Comparison of ENCODE assay signal across 1 cellular context in genomic region chr16:2473999-2474876, GRCh38.
A peak's percentile ranks its signal among the peaks of the same experiment; 100 is the strongest.
TF ChIP-seq lines count a peak whose summit lies in the region.

No MANE protein-coding gene starts in this region.

TF ChIP-seq in HepG2, 621 proteins besides CTCF, POLR2A, EP300 and RAD21 (continued from another document and continues in another):
- TF ChIP-seq, protein P1, sequence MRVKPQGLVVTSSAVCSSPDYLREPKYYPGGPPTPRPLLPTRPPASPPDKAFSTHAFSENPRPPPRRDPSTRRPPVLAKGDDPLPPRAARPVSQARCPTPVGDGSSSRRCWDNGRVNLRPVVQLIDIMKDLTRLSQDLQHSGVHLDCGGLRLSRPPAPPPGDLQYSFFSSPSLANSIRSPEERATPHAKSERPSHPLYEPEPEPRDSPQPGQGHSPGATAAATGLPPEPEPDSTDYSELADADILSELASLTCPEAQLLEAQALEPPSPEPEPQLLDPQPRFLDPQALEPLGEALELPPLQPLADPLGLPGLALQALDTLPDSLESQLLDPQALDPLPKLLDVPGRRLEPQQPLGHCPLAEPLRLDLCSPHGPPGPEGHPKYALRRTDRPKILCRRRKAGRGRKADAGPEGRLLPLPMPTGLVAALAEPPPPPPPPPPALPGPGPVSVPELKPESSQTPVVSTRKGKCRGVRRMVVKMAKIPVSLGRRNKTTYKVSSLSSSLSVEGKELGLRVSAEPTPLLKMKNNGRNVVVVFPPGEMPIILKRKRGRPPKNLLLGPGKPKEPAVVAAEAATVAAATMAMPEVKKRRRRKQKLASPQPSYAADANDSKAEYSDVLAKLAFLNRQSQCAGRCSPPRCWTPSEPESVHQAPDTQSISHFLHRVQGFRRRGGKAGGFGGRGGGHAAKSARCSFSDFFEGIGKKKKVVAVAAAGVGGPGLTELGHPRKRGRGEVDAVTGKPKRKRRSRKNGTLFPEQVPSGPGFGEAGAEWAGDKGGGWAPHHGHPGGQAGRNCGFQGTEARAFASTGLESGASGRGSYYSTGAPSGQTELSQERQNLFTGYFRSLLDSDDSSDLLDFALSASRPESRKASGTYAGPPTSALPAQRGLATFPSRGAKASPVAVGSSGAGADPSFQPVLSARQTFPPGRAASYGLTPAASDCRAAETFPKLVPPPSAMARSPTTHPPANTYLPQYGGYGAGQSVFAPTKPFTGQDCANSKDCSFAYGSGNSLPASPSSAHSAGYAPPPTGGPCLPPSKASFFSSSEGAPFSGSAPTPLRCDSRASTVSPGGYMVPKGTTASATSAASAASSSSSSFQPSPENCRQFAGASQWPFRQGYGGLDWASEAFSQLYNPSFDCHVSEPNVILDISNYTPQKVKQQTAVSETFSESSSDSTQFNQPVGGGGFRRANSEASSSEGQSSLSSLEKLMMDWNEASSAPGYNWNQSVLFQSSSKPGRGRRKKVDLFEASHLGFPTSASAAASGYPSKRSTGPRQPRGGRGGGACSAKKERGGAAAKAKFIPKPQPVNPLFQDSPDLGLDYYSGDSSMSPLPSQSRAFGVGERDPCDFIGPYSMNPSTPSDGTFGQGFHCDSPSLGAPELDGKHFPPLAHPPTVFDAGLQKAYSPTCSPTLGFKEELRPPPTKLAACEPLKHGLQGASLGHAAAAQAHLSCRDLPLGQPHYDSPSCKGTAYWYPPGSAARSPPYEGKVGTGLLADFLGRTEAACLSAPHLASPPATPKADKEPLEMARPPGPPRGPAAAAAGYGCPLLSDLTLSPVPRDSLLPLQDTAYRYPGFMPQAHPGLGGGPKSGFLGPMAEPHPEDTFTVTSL (CRISPR knock-in tag; IDR thresholded peaks at IDR 0.05; ENCODE audit: borderline replicate concordance) = no peak
- TF ChIP-seq ZNF160 (CRISPR knock-in tag; IDR thresholded peaks at IDR 0.05) (no peak), IKZF4 (CRISPR knock-in tag; IDR thresholded peaks at IDR 0.05; ENCODE audit: borderline replicate concordance, low read depth, not compliant biosample characterization) (peak; percentile 25), ZNF83 (CRISPR knock-in tag; IDR thresholded peaks at IDR 0.05; ENCODE audit: borderline replicate concordance) (0 out of 2 replicates have a peak, but pooled peaks have one; percentile 19), ZBTB1 (CRISPR knock-in tag; IDR thresholded peaks at IDR 0.05; ENCODE audit: borderline replicate concordance) (no peak), NKX3-1 (CRISPR knock-in tag; IDR thresholded peaks at IDR 0.05) (0 out of 2 replicates have a peak, but pooled peaks have one; percentile 35), JDP2 (CRISPR knock-in tag; IDR thresholded peaks at IDR 0.05; ENCODE audit: borderline replicate concordance) (no peak), ZNF432 (CRISPR knock-in tag; IDR thresholded peaks at IDR 0.05; ENCODE audit: borderline replicate concordance) (no peak), GABPA (IDR thresholded peaks at IDR 0.05; ENCODE audit: low read depth, low read length) (no peak; the same call in 1 of the 2 replicates), GABPA (CRISPR knock-in tag; IDR thresholded peaks at IDR 0.05; ENCODE audit: low read depth) (no peak), GMEB2 (CRISPR knock-in tag; IDR thresholded peaks at IDR 0.05; ENCODE audit: low read depth) (no peak), ZNF574 (CRISPR knock-in tag; IDR thresholded peaks at IDR 0.05) (peak; percentile 75), MED1 (CRISPR knock-in tag; IDR thresholded peaks at IDR 0.05) (peak; percentile 10; the same call in 1 of the 2 replicates), RFXAP (CRISPR knock-in tag; IDR thresholded peaks at IDR 0.05; ENCODE audit: borderline replicate concordance) (peak; percentile 15; the same call in 1 of the 2 replicates), HMGA1 (CRISPR knock-in tag; conservative IDR thresholded peaks at IDR 0.05) (no peak), STAG1 (CRISPR knock-in tag; IDR thresholded peaks at IDR 0.05) (peak; percentile 47; the same call in 1 of the 2 replicates), KDM4B (CRISPR knock-in tag; IDR thresholded peaks at IDR 0.05) (no peak)
- TF ChIP-seq, protein P2, sequence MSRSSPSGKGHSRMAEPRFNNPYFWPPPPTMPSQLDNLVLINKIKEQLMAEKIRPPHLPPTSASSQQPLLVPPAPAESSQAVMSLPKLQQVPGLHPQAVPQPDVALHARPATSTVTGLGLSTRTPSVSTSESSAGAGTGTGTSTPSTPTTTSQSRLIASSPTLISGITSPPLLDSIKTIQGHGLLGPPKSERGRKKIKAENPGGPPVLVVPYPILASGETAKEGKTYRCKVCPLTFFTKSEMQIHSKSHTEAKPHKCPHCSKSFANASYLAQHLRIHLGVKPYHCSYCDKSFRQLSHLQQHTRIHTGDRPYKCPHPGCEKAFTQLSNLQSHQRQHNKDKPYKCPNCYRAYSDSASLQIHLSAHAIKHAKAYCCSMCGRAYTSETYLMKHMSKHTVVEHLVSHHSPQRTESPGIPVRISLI (CRISPR knock-in tag; IDR thresholded peaks at IDR 0.05; ENCODE audit: borderline replicate concordance) = no peak
- TF ChIP-seq, protein P3, sequence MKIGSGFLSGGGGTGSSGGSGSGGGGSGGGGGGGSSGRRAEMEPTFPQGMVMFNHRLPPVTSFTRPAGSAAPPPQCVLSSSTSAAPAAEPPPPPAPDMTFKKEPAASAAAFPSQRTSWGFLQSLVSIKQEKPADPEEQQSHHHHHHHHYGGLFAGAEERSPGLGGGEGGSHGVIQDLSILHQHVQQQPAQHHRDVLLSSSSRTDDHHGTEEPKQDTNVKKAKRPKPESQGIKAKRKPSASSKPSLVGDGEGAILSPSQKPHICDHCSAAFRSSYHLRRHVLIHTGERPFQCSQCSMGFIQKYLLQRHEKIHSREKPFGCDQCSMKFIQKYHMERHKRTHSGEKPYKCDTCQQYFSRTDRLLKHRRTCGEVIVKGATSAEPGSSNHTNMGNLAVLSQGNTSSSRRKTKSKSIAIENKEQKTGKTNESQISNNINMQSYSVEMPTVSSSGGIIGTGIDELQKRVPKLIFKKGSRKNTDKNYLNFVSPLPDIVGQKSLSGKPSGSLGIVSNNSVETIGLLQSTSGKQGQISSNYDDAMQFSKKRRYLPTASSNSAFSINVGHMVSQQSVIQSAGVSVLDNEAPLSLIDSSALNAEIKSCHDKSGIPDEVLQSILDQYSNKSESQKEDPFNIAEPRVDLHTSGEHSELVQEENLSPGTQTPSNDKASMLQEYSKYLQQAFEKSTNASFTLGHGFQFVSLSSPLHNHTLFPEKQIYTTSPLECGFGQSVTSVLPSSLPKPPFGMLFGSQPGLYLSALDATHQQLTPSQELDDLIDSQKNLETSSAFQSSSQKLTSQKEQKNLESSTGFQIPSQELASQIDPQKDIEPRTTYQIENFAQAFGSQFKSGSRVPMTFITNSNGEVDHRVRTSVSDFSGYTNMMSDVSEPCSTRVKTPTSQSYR (CRISPR knock-in tag; IDR thresholded peaks at IDR 0.05; ENCODE audit: borderline replicate concordance) = no peak
- TF ChIP-seq, protein P4, sequence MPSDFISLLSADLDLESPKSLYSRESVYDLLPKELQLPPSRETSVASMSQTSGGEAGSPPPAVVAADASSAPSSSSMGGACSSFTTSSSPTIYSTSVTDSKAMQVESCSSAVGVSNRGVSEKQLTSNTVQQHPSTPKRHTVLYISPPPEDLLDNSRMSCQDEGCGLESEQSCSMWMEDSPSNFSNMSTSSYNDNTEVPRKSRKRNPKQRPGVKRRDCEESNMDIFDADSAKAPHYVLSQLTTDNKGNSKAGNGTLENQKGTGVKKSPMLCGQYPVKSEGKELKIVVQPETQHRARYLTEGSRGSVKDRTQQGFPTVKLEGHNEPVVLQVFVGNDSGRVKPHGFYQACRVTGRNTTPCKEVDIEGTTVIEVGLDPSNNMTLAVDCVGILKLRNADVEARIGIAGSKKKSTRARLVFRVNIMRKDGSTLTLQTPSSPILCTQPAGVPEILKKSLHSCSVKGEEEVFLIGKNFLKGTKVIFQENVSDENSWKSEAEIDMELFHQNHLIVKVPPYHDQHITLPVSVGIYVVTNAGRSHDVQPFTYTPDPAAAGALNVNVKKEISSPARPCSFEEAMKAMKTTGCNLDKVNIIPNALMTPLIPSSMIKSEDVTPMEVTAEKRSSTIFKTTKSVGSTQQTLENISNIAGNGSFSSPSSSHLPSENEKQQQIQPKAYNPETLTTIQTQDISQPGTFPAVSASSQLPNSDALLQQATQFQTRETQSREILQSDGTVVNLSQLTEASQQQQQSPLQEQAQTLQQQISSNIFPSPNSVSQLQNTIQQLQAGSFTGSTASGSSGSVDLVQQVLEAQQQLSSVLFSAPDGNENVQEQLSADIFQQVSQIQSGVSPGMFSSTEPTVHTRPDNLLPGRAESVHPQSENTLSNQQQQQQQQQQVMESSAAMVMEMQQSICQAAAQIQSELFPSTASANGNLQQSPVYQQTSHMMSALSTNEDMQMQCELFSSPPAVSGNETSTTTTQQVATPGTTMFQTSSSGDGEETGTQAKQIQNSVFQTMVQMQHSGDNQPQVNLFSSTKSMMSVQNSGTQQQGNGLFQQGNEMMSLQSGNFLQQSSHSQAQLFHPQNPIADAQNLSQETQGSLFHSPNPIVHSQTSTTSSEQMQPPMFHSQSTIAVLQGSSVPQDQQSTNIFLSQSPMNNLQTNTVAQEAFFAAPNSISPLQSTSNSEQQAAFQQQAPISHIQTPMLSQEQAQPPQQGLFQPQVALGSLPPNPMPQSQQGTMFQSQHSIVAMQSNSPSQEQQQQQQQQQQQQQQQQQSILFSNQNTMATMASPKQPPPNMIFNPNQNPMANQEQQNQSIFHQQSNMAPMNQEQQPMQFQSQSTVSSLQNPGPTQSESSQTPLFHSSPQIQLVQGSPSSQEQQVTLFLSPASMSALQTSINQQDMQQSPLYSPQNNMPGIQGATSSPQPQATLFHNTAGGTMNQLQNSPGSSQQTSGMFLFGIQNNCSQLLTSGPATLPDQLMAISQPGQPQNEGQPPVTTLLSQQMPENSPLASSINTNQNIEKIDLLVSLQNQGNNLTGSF (CRISPR knock-in tag; IDR thresholded peaks at IDR 0.05) = no peak
- TF ChIP-seq, protein P5, sequence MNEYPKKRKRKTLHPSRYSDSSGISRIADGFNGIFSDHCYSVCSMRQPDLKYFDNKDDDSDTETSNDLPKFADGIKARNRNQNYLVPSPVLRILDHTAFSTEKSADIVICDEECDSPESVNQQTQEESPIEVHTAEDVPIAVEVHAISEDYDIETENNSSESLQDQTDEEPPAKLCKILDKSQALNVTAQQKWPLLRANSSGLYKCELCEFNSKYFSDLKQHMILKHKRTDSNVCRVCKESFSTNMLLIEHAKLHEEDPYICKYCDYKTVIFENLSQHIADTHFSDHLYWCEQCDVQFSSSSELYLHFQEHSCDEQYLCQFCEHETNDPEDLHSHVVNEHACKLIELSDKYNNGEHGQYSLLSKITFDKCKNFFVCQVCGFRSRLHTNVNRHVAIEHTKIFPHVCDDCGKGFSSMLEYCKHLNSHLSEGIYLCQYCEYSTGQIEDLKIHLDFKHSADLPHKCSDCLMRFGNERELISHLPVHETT (CRISPR knock-in tag; conservative IDR thresholded peaks at IDR 0.05) = no peak
